9 cellular contexts compared by ENCODE assay signal in the genomic region with DNA sequence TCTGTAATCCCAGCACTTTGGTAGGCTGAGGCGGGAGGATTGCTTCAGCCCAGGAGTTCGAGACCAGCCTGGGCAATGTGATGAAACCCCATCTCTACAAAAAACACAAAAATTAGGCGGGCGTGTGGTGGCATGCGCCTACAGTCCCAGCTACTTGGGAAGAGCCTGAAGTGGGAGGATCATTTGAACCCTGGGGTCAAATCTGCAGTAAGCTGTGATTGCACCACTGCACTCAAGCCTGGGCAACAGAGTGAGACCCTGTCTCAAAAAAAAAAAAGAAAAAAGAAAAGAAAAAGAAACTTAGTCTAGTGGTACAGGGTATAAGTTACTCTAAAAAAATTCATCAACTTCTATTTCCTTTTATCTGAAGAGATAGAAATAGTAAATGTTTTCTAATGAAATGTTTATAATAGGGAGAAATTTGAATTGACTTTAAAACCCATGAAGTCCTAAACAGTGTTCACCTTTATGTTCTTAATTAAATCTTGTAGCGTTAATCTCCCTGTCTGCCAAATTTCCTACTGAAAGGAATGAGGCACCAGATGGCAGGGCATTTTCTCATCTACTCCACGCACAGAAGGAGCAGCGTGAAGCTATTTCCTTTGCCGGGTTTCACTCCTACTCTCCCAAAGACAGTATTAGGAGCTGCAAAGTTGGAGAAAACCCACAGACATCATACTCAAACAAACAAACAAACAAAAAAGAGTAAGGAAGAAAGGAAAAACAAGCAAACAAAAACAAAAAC. TPM values are rescaled to one million over a fixed set of nuclear protein-coding genes. Genes with fewer than 3 reads are reported as not detected.
A peak's percentile ranks its signal among the peaks of the same experiment; 100 is the strongest.
DNase-seq lines count a peak whose midpoint lies in the region; ATAC-seq and TF ChIP-seq lines count a peak whose summit lies in the region.
"Had no signal": no experiment of that assay in that cellular context is flagged by ENCODE, and none has a peak within 500 bp of the region (broad histone marks: within the 10 kb centered on the region; RNA-seq: fewer than 3 reads in every experiment).

No MANE protein-coding gene starts in this region.

- TF ChIP-seq CTCF in IMR-90 (conservative IDR thresholded peaks at IDR 0.05; ENCODE audit: low read depth, low read length) (no peak), WTC11 (IDR thresholded peaks at IDR 0.05) (no peak)

- H3K14ac ChIP-seq in IMR-90 (replicated peaks; ENCODE audit: low read depth, low read length) (0 out of 2 replicates have a peak overlapping the region, but pooled peaks have one; percentile 65), mesenchymal stem cell (ENCODE audit: low read length in 2 of 2) (no peak overlapping the region)

- POLR2A ChIA-PET in CD8-positive, alpha-beta memory T cell (lab: Charles Lee) = no interaction called here
- POLR2A ChIA-PET in IMR-90 (lab: Charles Lee; ENCODE audit: unreplicated experiment) (no interaction called here), WTC11 (lab: Charles Lee) (no interaction called here)

- no peak overlapping the region for H3K56ac ChIP-seq in IMR-90 (ENCODE audit: extremely low read depth, insufficient read depth, low read length)

- CTCF ChIA-PET in CD8-positive, alpha-beta memory T cell (lab: Charles Lee) = no interaction called here
- CTCF ChIA-PET in IMR-90 (lab: Yijun Ruan, JAX) (no interaction called here), WTC11 (lab: Charles Lee) (interaction anchor here (1.3 kb wide), 1 partner anchor 226 kb away, joined by 3 read pairs; no protein-coding TSS in a partner anchor)

- H3K4me3 ChIP-seq in CD8-positive, alpha-beta memory T cell (ENCODE audit: low read length) = no peak overlapping the region
- no peak overlapping the region for H3K4me3 ChIP-seq in IMR-90 (ENCODE audit: insufficient read depth, low read depth, low read length)
- H3K4me3 ChIP-seq in mesenchymal stem cell (ENCODE audit: insufficient read depth in 1 of 2, low read depth in 1 of 2, low read length in 2 of 2) = no peak overlapping the region
- no peak overlapping the region for H3K4me3 ChIP-seq in effector memory CD4-positive, alpha-beta T cell (ENCODE audit: insufficient read depth, low read depth, low read length, poor library complexity, severe bottlenecking)

- peaks cover 0 to 3% (median 0%) of the 10 kb centered on the region in 3 donors for H3K36me3 Mint-ChIP-seq in CD8-positive, alpha-beta memory T cell
- peaks cover 14% of the 10 kb centered on the region for H3K36me3 Mint-ChIP-seq in WTC11

- no peak for TF ChIP-seq POLR2A in IMR-90 (IDR thresholded peaks at IDR 0.05; ENCODE audit: low read depth, low read length)

- H3K4me3 Mint-ChIP-seq in CD8-positive, alpha-beta memory T cell = peak overlapping the region; percentile 48 to 86 (median 59)
- H3K4me3 Mint-ChIP-seq in WTC11 = peak overlapping the region; percentile 88

- no peak overlapping the region for H3K9ac ChIP-seq in IMR-90 (ENCODE audit: low read depth, low read length)
- H3K9ac ChIP-seq in mesenchymal stem cell (ENCODE audit: low read length) = no peak overlapping the region

- H4K91ac ChIP-seq in IMR-90 (ENCODE audit: insufficient read depth, low read depth, low read length) = no peak overlapping the region
- no peak overlapping the region for H4K91ac ChIP-seq in mesenchymal stem cell (ENCODE audit: low read length)

- peaks cover 6% of the 10 kb centered on the region for H3K4me1 ChIP-seq in CD8-positive, alpha-beta memory T cell (ENCODE audit: insufficient read depth, low read length)
- H3K4me1 ChIP-seq in IMR-90 (ENCODE audit: control insufficient read depth, insufficient read depth, low read length) (peaks cover 2% of the 10 kb centered on the region), mesenchymal stem cell (ENCODE audit: control insufficient read depth, insufficient read depth, low read depth, low read length) (peaks cover 9% of the 10 kb centered on the region)
- H3K4me1 ChIP-seq in effector memory CD4-positive, alpha-beta T cell (ENCODE audit: control insufficient read depth, insufficient read depth, low read length, poor library complexity, severe bottlenecking) = peaks cover 8% of the 10 kb centered on the region

- no peak overlapping the region for H2AFZ ChIP-seq in IMR-90 (replicated peaks; ENCODE audit: low read length, poor library complexity)
- no peak overlapping the region for H2AFZ ChIP-seq in mesenchymal stem cell (ENCODE audit: low read depth, low read length)

- BruUV-seq in IMR-90 (replicated peaks; lab: Mats Ljungman, UMichigan) = no TSS peak

- H3K36me3 ChIP-seq in CD8-positive, alpha-beta memory T cell (ENCODE audit: insufficient read depth, low read length) = no peaks in the 10 kb centered on the region
- H3K36me3 ChIP-seq in IMR-90 (ENCODE audit: control insufficient read depth, insufficient read depth, low read length) (no peaks in the 10 kb centered on the region), mesenchymal stem cell (ENCODE audit: control insufficient read depth in 1 of 2, insufficient read depth in 2 of 2, low read depth in 1 of 2, low read length in 2 of 2) (no peaks in the 10 kb centered on the region)
- no peaks in the 10 kb centered on the region for H3K36me3 ChIP-seq in effector memory CD4-positive, alpha-beta T cell (ENCODE audit: control insufficient read depth, insufficient read depth, low read length)

- peak overlapping the region; percentile 59 for H2BK5ac ChIP-seq in IMR-90 (ENCODE audit: low read depth, low read length, poor library complexity, severe bottlenecking)
- no peak overlapping the region for H2BK5ac ChIP-seq in mesenchymal stem cell (ENCODE audit: low read depth, low read length, poor library complexity, severe bottlenecking)

- peak overlapping the region; percentile 20; the same call in 1 of the 2 replicates for H3K23ac ChIP-seq in IMR-90 (ENCODE audit: low read depth, low read length)
- H3K23ac ChIP-seq in mesenchymal stem cell (ENCODE audit: low read length in 2 of 2) = no peak overlapping the region

- H2AK5ac ChIP-seq in IMR-90 (ENCODE audit: low read depth, low read length) = peak overlapping the region; percentile 69
- no peak overlapping the region for H2AK5ac ChIP-seq in mesenchymal stem cell (ENCODE audit: low read length, severe bottlenecking)

- peaks cover 16 to 25% (median 18%) of the 10 kb centered on the region in 3 donors for H3K4me1 Mint-ChIP-seq in CD8-positive, alpha-beta memory T cell
- H3K4me1 Mint-ChIP-seq in WTC11 = peaks cover 11% of the 10 kb centered on the region

- peak overlapping the region in 3 of 8 donors; percentile 17 to 70 (median 43) for H3K27ac Mint-ChIP-seq in CD8-positive, alpha-beta memory T cell
- H3K27ac Mint-ChIP-seq in WTC11 = no peak overlapping the region

- peak overlapping the region in 1 of 2 experiments; percentile 54 for H2BK12ac ChIP-seq in mesenchymal stem cell (ENCODE audit: low read length in 2 of 2)

- 0 out of 2 replicates have a peak, but pooled peaks cover 2% of the 10 kb centered on the region for H3K9me1 ChIP-seq in IMR-90 (ENCODE audit: insufficient read depth, low read length)

- H3K4me2 ChIP-seq in IMR-90 (ENCODE audit: low read depth, low read length) (peak overlapping the region; percentile 36; the same call in 1 of the 2 replicates), mesenchymal stem cell (ENCODE audit: low read length, poor library complexity, severe bottlenecking) (no peak overlapping the region)

- H3K79me1 ChIP-seq in IMR-90 (ENCODE audit: low read depth in 1 of 2, low read length in 2 of 2) = peaks cover 0 to 24% of the 10 kb centered on the region in 2 experiments; a peak in 2 of 4 replicates
- H3K79me1 ChIP-seq in mesenchymal stem cell (replicated peaks; ENCODE audit: low read length, poor library complexity, severe bottlenecking) = peaks cover 6% of the 10 kb centered on the region

- H2AK9ac ChIP-seq in IMR-90 (replicated peaks; ENCODE audit: low read depth, low read length, poor library complexity) = peak overlapping the region; percentile 60

- H3K27me3 ChIP-seq in CD8-positive, alpha-beta memory T cell (ENCODE audit: insufficient read depth, low read length, poor library complexity, severe bottlenecking) = no peaks in the 10 kb centered on the region
- H3K27me3 ChIP-seq in IMR-90 (ENCODE audit: control insufficient read depth, insufficient read depth, low read length) (no peaks in the 10 kb centered on the region), mesenchymal stem cell (ENCODE audit: control insufficient read depth in 1 of 2, insufficient read depth in 1 of 2, low read length in 2 of 2) (no peaks in the 10 kb centered on the region)
- H3K27me3 ChIP-seq in effector memory CD4-positive, alpha-beta T cell (replicated peaks; ENCODE audit: control insufficient read depth, insufficient read depth, low read length, poor library complexity, severe bottlenecking) = no peaks in the 10 kb centered on the region

- H4K5ac ChIP-seq in IMR-90 (ENCODE audit: low read depth, low read length) = no peak overlapping the region; the same call in 1 of the 2 replicates

- peaks cover 0 to 1% of the 10 kb centered on the region in 2 donors for H3K27me3 Mint-ChIP-seq in CD8-positive, alpha-beta memory T cell
- H3K27me3 Mint-ChIP-seq in WTC11 (ENCODE audit: low read depth) = peaks cover 47% of the 10 kb centered on the region

- ATAC-seq in IMR-90 (ENCODE audit: low read depth) (no peak), WTC11 (no peak), left lobe of liver (no peak), GM21786 (IDR thresholded peaks at IDR 0.05; ENCODE audit: unreplicated experiment) (no peak)

- H3K27ac ChIP-seq in CD8-positive, alpha-beta memory T cell (ENCODE audit: low read depth, low read length) = no peak overlapping the region
- H3K27ac ChIP-seq in IMR-90 (ENCODE audit: insufficient read depth, low read length) (peak overlapping the region; percentile 59; the same call in 1 of the 2 replicates), mesenchymal stem cell (ENCODE audit: low read length, poor library complexity, severe bottlenecking) (peak overlapping the region; percentile 51)
- H3K27ac ChIP-seq in effector memory CD4-positive, alpha-beta T cell (ENCODE audit: insufficient read depth, low read length, poor library complexity, severe bottlenecking) = no peak overlapping the region

- H2BK15ac ChIP-seq in IMR-90 (ENCODE audit: low read depth, low read length) = no peak overlapping the region; the same call in 2 of the 3 replicates
- peak overlapping the region; percentile 28 for H2BK15ac ChIP-seq in mesenchymal stem cell (ENCODE audit: low read depth, poor library complexity, severe bottlenecking)

- peak overlapping the region; percentile 64; the same call in 1 of the 2 replicates for H3K4ac ChIP-seq in IMR-90 (ENCODE audit: low read depth, low read length)
- H3K4ac ChIP-seq in mesenchymal stem cell (ENCODE audit: low read depth in 1 of 2, low read length in 2 of 2) = peak overlapping the region in 1 of 2 experiments; percentile 56

- dilution Hi-C loops in IMR-90 (cut with HindIII; ENCODE audit: low sequenced_read_pairs, unreplicated experiment) = no loop called here

- no peaks in the 10 kb centered on the region for H3K9me3 ChIP-seq in CD8-positive, alpha-beta memory T cell (ENCODE audit: low read length)
- no peaks in the 10 kb centered on the region for H3K9me3 ChIP-seq in IMR-90 (ENCODE audit: control insufficient read depth, insufficient read depth, low read length)
- H3K9me3 ChIP-seq in mesenchymal stem cell (ENCODE audit: control insufficient read depth, low read length) = no peaks in the 10 kb centered on the region
- no peaks in the 10 kb centered on the region for H3K9me3 ChIP-seq in effector memory CD4-positive, alpha-beta T cell (ENCODE audit: control insufficient read depth, low read length)

- no peak for DNase-seq in CD8-positive, alpha-beta memory T cell
- no peak for DNase-seq in IMR-90
- no peak for DNase-seq in WTC11 (ENCODE audit: low spot score)
- DNase-seq in mesenchymal stem cell = no peak
- DNase-seq in left lobe of liver (ENCODE audit: low spot score) = no peak
- no peak for DNase-seq in effector memory CD4-positive, alpha-beta T cell
- no peak for DNase-seq in activated CD4-positive, alpha-beta T cell treated with anti-CD3 and anti-CD28 coated beads for 4 hours
- DNase-seq: kidney had no signal

- intact Hi-C loops in IMR-90 (cut with micrococcal nuclease) = no loop called here

- in situ Hi-C loops in IMR-90 (cut with MboI; ENCODE audit: low sequenced_read_pairs) = no loop called here

- peak overlapping the region; percentile 40 for H2BK20ac ChIP-seq in IMR-90 (ENCODE audit: low read depth, low read length)

- no peak for TF ChIP-seq RAD21 in IMR-90 (IDR thresholded peaks at IDR 0.05; ENCODE audit: low read length)

- H3K9me3 Mint-ChIP-seq in CD8-positive, alpha-beta memory T cell = no peaks in the 10 kb centered on the region
- H3K9me3 Mint-ChIP-seq in WTC11 = no peaks in the 10 kb centered on the region

- H2BK120ac ChIP-seq in IMR-90 (ENCODE audit: low read depth, low read length) = peak overlapping the region; percentile 61; the same call in 1 of the 2 replicates
- no peak overlapping the region for H2BK120ac ChIP-seq in mesenchymal stem cell (ENCODE audit: low read depth, low read length)

- H3K18ac ChIP-seq in IMR-90 (ENCODE audit: low read depth, low read length) = no peak overlapping the region
- peak overlapping the region; percentile 35 to 62 for H3K18ac ChIP-seq in mesenchymal stem cell (ENCODE audit: low read depth in 1 of 2, low read length in 2 of 2)

- H4K20me1 ChIP-seq in IMR-90 (ENCODE audit: insufficient read depth, low read length) = no peaks in the 10 kb centered on the region

- WGBS in IMR-90 (ENCODE audit: extremely low coverage in 2 of 2, insufficient read length in 1 of 2), 2 experiments = no CpG with 5 or more reads among the region's 9 CpGs
- 67% methylated on average over 7 of the region's 9 CpGs for WGBS in mesenchymal stem cell

- peak overlapping the region in 1 of 2 experiments; percentile 69; a peak in 2 of 4 replicates for H4K8ac ChIP-seq in IMR-90 (ENCODE audit: low read depth in 2 of 2, low read length in 2 of 2)
- peak overlapping the region; percentile 49 for H4K8ac ChIP-seq in mesenchymal stem cell (ENCODE audit: low read length)

RNA-seq across cellular contexts. Expression of a gene that starts 1.9 kb away (rescaled TPM):
- total RNA-seq in CD8-positive, alpha-beta memory T cell = 10 to 100 TPM; 84.4 to 90.3 TPM
- polyA plus RNA-seq in CD8-positive, alpha-beta memory T cell = not detected
- total RNA-seq in IMR-90 (2012; rRNA removed) (12.9 and 34.2 TPM in 2 replicates), WTC11 (2021) (27.2 to 41.6 TPM (median 41.5 TPM) in 3 replicates), left lobe of liver (3.1 TPM)
- polyA plus RNA-seq in IMR-90 (2012; rRNA removed) = 57.3 and 60.5 TPM in 2 replicates
- polyA plus RNA-seq in IMR-90 (2012; cell fraction: cytosol; rRNA removed) = 8.3 and 14.6 TPM in 2 replicates
- 3.0 and 12.8 TPM in 2 replicates for polyA plus RNA-seq in IMR-90 (2012; cell fraction: nucleus; rRNA removed; ENCODE audit: low replicate concordance)
- polyA plus RNA-seq in mesenchymal stem cell (2013, experiment 1 of 2) = 15.9 TPM
- 21.8 TPM for polyA plus RNA-seq in mesenchymal stem cell (2013, experiment 2 of 2)

RNA-seq across cellular contexts. Expression of a gene that starts 8.2 kb away (rescaled TPM):
- 10 to 100 TPM; 25.1 to 26.2 TPM for total RNA-seq in CD8-positive, alpha-beta memory T cell
- 31.9 TPM for polyA plus RNA-seq in CD8-positive, alpha-beta memory T cell
- total RNA-seq in IMR-90 (2012; rRNA removed) (13.1 and 13.9 TPM in 2 replicates), WTC11 (2021) (12.9 to 15.7 TPM (median 15.4 TPM) in 3 replicates), left lobe of liver (8.5 TPM)
- polyA plus RNA-seq in IMR-90 (2012; rRNA removed) = 15.6 and 19.4 TPM in 2 replicates
- 5.1 and 8.0 TPM in 2 replicates for polyA plus RNA-seq in IMR-90 (2012; cell fraction: cytosol; rRNA removed)
- polyA plus RNA-seq in IMR-90 (2012; cell fraction: nucleus; rRNA removed; ENCODE audit: low replicate concordance) = 2.6 and 16.5 TPM in 2 replicates
- polyA plus RNA-seq in mesenchymal stem cell (2013, experiment 1 of 2) = 44.1 TPM
- polyA plus RNA-seq in mesenchymal stem cell (2013, experiment 2 of 2) = 43.4 TPM

RNA-seq across cellular contexts. Expression of a gene that starts 23.4 kb away (rescaled TPM):
- 10 to 100 TPM; 25.6 to 27.0 TPM for total RNA-seq in CD8-positive, alpha-beta memory T cell
- polyA plus RNA-seq in CD8-positive, alpha-beta memory T cell = 15.5 TPM
- total RNA-seq in IMR-90 (2012; rRNA removed) (26.7 and 29.4 TPM in 2 replicates), WTC11 (2021) (14.9 to 19.3 TPM (median 15.3 TPM) in 3 replicates), left lobe of liver (6.2 TPM)
- polyA plus RNA-seq in IMR-90 (2012; rRNA removed) = 6.7 and 7.4 TPM in 2 replicates
- polyA plus RNA-seq in IMR-90 (2012; cell fraction: cytosol; rRNA removed) = 2.2 and 2.4 TPM in 2 replicates
- polyA plus RNA-seq in IMR-90 (2012; cell fraction: nucleus; rRNA removed; ENCODE audit: low replicate concordance) = 2.9 and 14.9 TPM in 2 replicates
- polyA plus RNA-seq in mesenchymal stem cell (2013, experiment 1 of 2) = 10.4 TPM
- polyA plus RNA-seq in mesenchymal stem cell (2013, experiment 2 of 2) = 10.8 TPM

Comparison
In these comparisons a context has a peak if more than half of its experiments do, and no peak if none do; other contexts are left out.
1. H3K27ac ChIP-seq: peak in IMR-90 (single experiment) and mesenchymal stem cell (single experiment); none in CD8-positive, alpha-beta memory T cell (single experiment) and effector memory CD4-positive, alpha-beta T cell (single experiment).